In the genomic region with DNA sequence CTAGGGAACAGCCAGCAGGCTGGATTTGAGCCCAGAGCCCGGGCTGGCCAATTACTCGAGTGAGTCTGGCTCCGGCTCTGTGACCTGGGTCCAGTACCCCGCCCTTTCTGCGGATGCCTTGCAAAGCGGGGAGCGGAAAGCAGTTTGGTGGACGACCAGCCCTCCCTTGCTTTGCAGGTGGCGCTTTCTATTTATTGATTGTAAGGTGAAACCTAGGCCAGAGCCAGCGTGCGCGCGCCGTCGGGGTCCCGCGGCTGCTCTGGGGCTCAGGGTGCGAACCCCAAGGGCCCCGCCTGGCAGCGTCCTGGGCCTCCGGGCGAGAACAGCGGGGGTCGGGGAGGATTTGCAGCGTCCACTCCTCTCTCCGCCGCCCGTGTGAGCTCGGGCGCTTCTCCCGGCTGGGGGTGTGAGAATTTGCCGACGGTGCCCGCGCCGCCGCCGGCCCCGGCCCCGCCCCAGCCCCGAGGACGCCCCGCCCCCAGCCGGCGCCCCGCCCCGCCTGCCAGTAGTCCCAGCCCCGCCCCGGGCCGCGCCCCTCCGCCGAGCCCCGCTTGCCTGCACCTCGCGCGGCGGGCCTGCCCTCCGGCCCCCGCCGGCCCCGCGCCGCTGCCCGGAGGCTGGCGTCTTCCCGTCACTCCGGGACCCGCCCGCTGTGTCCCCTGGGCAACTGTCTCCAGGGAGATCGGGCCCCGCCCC, we compare ENCODE assay signal across 1 cellular context.
TF ChIP-seq lines count a peak whose summit lies in the region.

No MANE protein-coding gene starts in this region.

TF ChIP-seq in GM12878, 131 proteins besides CTCF, POLR2A, EP300 and RAD21 (continued from another document and continues in another):
- TF ChIP-seq REST (IDR thresholded peaks at IDR 0.05; ENCODE audit: low read depth, low read length) (no peak), MYC (IDR thresholded peaks at IDR 0.05; ENCODE audit: insufficient read depth, insufficient read length, insufficient replicate concordance, low read length, severe bottlenecking) (no peak), ZNF274 (IDR thresholded peaks at IDR 0.05; ENCODE audit: insufficient read depth, insufficient read length) (no peak), HCFC1 (IDR thresholded peaks at IDR 0.05; ENCODE audit: low read length) (no peak), DPF2 (IDR thresholded peaks at IDR 0.05) (peak; percentile 68), TAF1 (IDR thresholded peaks at IDR 0.05; ENCODE audit: borderline replicate concordance, low read depth, low read length) (no peak), RUNX3 (IDR thresholded peaks at IDR 0.05; ENCODE audit: low read length) (no peak), KAT2A (conservative IDR thresholded peaks at IDR 0.05; ENCODE audit: control insufficient read depth, low read depth, low read length) (no peak), ZNF384 (IDR thresholded peaks at IDR 0.05; ENCODE audit: borderline replicate concordance, low read depth, low read length) (no peak), SMARCA5 (IDR thresholded peaks at IDR 0.05) (no peak), SREBF1 (IDR thresholded peaks at IDR 0.05; ENCODE audit: low read length) (no peak), GABPA (IDR thresholded peaks at IDR 0.05; ENCODE audit: low read depth) (no peak), SMAD1 (IDR thresholded peaks at IDR 0.05; ENCODE audit: low read depth, partially characterized antibody) (no peak), ZNF24 (IDR thresholded peaks at IDR 0.05) (no peak), JUND (IDR thresholded peaks at IDR 0.05; ENCODE audit: low read depth, low read length) (no peak), SRF (IDR thresholded peaks at IDR 0.05; ENCODE audit: low read depth in 2 of 2, low read length in 2 of 2) (no peak), EZH2 (IDR thresholded peaks at IDR 0.05; ENCODE audit: borderline replicate concordance, control insufficient read depth, low read depth, low read length) (no peak), ZSCAN29 (IDR thresholded peaks at IDR 0.05) (no peak), EED (IDR thresholded peaks at IDR 0.05; ENCODE audit: low read depth) (no peak), SUZ12 (IDR thresholded peaks at IDR 0.05; ENCODE audit: unreplicated experiment) (no peak), RCOR1 (conservative IDR thresholded peaks at IDR 0.05; ENCODE audit: low read depth, low read length) (no peak), ETV6 (conservative IDR thresholded peaks at IDR 0.05 in 1 of 2, IDR thresholded peaks at IDR 0.05 in 1 of 2; ENCODE audit: borderline replicate concordance in 1 of 2, low read depth in 1 of 2) (no peak), TCF12 (IDR thresholded peaks at IDR 0.05; ENCODE audit: low read depth, low read length) (no peak), PKNOX1 (IDR thresholded peaks at IDR 0.05) (no peak), NBN (IDR thresholded peaks at IDR 0.05) (no peak), NFXL1 (IDR thresholded peaks at IDR 0.05; ENCODE audit: borderline replicate concordance) (no peak), WRNIP1 (IDR thresholded peaks at IDR 0.05; ENCODE audit: borderline replicate concordance, low read depth, low read length) (no peak), ATF7 (IDR thresholded peaks at IDR 0.05; ENCODE audit: low read depth) (no peak), LARP7 (IDR thresholded peaks at IDR 0.05) (peak; percentile 47; the same call in 1 of the 2 replicates), HDGF (IDR thresholded peaks at IDR 0.05) (no peak), SIN3A (IDR thresholded peaks at IDR 0.05; ENCODE audit: low read depth, low read length) (no peak), YY1 (IDR thresholded peaks at IDR 0.05; ENCODE audit: low read depth, low read length) (0 out of 2 replicates have a peak, but pooled peaks have one; percentile 36), SP1 (IDR thresholded peaks at IDR 0.05; ENCODE audit: low read depth, low read length) (no peak), NR2F1 (conservative IDR thresholded peaks at IDR 0.05) (no peak), TCF3 (IDR thresholded peaks at IDR 0.05; ENCODE audit: borderline replicate concordance, insufficient read depth, low read depth, low read length) (0 out of 2 replicates have a peak, but pooled peaks have one; percentile 19)
- TF ChIP-seq, protein P1, sequence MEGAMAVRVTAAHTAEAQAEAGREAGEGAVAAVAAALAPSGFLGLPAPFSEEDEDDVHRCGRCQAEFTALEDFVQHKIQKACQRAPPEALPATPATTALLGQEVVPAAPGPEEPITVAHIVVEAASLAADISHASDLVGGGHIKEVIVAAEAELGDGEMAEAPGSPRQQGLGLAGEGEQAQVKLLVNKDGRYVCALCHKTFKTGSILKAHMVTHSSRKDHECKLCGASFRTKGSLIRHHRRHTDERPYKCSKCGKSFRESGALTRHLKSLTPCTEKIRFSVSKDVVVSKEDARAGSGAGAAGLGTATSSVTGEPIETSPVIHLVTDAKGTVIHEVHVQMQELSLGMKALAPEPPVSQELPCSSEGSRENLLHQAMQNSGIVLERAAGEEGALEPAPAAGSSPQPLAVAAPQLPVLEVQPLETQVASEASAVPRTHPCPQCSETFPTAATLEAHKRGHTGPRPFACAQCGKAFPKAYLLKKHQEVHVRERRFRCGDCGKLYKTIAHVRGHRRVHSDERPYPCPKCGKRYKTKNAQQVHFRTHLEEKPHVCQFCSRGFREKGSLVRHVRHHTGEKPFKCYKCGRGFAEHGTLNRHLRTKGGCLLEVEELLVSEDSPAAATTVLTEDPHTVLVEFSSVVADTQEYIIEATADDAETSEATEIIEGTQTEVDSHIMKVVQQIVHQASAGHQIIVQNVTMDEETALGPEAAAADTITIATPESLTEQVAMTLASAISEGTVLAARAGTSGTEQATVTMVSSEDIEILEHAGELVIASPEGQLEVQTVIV (IDR thresholded peaks at IDR 0.05; ENCODE audit: borderline replicate concordance, partially characterized antibody) = no peak
- TF ChIP-seq, protein P2, sequence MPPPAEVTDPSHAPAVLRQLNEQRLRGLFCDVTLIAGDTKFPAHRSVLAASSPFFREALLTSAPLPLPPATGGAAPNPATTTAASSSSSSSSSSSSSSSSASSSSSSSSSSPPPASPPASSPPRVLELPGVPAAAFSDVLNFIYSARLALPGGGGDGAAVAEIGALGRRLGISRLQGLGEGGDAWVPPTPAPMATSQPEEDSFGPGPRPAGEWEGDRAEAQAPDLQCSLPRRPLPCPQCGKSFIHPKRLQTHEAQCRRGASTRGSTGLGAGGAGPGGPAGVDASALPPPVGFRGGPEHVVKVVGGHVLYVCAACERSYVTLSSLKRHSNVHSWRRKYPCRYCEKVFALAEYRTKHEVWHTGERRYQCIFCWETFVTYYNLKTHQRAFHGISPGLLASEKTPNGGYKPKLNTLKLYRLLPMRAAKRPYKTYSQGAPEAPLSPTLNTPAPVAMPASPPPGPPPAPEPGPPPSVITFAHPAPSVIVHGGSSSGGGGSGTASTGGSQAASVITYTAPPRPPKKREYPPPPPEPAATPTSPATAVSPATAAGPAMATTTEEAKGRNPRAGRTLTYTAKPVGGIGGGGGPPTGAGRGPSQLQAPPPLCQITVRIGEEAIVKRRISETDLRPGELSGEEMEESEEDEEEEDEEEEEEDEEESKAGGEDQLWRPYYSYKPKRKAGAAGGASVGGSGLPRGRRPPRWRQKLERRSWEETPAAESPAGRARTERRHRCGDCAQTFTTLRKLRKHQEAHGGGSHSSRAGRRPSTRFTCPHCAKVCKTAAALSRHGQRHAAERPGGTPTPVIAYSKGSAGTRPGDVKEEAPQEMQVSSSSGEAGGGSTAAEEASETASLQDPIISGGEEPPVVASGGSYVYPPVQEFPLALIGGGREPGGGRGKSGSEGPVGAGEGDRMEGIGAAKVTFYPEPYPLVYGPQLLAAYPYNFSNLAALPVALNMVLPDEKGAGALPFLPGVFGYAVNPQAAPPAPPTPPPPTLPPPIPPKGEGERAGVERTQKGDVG (CRISPR knock-in tag; IDR thresholded peaks at IDR 0.05) = no peak
- TF ChIP-seq, protein P3, sequence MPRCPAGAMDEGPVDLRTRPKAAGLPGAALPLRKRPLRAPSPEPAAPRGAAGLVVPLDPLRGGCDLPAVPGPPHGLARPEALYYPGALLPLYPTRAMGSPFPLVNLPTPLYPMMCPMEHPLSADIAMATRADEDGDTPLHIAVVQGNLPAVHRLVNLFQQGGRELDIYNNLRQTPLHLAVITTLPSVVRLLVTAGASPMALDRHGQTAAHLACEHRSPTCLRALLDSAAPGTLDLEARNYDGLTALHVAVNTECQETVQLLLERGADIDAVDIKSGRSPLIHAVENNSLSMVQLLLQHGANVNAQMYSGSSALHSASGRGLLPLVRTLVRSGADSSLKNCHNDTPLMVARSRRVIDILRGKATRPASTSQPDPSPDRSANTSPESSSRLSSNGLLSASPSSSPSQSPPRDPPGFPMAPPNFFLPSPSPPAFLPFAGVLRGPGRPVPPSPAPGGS (IDR thresholded peaks at IDR 0.05; ENCODE audit: borderline replicate concordance, insufficient read depth, low read depth, low read length, poor library complexity, severe bottlenecking) = no peak
- TF ChIP-seq, protein P4, sequence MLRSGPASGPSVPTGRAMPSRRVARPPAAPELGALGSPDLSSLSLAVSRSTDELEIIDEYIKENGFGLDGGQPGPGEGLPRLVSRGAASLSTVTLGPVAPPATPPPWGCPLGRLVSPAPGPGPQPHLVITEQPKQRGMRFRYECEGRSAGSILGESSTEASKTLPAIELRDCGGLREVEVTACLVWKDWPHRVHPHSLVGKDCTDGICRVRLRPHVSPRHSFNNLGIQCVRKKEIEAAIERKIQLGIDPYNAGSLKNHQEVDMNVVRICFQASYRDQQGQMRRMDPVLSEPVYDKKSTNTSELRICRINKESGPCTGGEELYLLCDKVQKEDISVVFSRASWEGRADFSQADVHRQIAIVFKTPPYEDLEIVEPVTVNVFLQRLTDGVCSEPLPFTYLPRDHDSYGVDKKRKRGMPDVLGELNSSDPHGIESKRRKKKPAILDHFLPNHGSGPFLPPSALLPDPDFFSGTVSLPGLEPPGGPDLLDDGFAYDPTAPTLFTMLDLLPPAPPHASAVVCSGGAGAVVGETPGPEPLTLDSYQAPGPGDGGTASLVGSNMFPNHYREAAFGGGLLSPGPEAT (IDR thresholded peaks at IDR 0.05; ENCODE audit: low read depth) = peak; percentile 39; the same call in 1 of the 2 replicates
- TF ChIP-seq, protein P5, sequence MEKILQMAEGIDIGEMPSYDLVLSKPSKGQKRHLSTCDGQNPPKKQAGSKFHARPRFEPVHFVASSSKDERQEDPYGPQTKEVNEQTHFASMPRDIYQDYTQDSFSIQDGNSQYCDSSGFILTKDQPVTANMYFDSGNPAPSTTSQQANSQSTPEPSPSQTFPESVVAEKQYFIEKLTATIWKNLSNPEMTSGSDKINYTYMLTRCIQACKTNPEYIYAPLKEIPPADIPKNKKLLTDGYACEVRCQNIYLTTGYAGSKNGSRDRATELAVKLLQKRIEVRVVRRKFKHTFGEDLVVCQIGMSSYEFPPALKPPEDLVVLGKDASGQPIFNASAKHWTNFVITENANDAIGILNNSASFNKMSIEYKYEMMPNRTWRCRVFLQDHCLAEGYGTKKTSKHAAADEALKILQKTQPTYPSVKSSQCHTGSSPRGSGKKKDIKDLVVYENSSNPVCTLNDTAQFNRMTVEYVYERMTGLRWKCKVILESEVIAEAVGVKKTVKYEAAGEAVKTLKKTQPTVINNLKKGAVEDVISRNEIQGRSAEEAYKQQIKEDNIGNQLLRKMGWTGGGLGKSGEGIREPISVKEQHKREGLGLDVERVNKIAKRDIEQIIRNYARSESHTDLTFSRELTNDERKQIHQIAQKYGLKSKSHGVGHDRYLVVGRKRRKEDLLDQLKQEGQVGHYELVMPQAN (conservative IDR thresholded peaks at IDR 0.05) = no peak; the same call in 1 of the 2 replicates
